1 cellular context compared by ENCODE assay signal in the genomic region with DNA sequence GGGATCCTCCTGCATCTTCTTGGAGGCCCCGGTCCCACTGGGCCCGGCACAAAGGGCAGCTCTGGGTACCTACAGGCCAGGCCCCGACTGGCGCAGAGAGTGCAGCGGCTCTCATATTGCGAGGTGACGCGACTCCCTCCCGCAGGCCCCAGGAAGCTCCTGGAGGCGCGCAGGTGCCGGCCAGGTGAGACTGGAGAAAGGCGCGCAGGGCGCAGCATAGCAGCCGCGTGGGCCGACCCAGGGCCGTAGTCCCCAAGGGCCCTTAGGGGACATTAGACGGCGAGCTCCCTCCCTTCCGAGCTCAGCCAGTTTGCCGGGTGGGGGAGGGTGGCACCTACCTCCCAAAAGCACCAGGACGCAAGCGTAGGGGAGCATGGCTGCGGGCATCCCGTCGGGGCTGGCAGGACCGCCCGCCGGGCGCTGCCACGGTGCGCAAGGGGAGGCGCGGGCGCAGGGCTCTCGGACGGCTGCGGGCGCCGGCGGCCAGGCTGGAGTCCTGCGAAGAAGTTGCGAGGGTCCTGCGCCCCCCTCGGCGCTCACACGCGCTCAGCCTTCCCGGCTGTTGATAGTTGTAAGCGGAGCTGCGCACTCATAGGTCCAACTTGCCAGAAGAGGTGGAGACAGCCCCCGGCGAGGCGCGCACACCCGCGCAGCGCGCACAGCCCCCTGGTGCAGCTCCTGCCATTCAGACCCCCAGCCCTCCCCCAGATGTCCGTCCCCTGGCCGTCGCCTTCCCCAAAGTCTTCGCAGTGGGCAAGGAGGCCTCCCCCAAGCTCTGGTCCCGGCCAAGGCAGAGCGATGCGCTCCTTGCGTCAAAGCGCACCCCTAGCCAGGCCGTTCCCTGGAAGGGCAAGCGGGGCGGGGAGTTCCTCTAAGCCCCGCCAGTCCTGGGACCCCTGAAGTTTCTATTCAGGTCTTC.
TF ChIP-seq lines count a peak whose summit lies in the region.

No MANE protein-coding gene starts in this region.

TF ChIP-seq in IMR-90, 13 proteins besides CTCF, POLR2A, EP300 and RAD21:
- TF ChIP-seq MAFK (IDR thresholded peaks at IDR 0.05; ENCODE audit: low read depth, low read length) (no peak), CEBPB (IDR thresholded peaks at IDR 0.05; ENCODE audit: low read depth, low read length) (no peak), RFX5 (IDR thresholded peaks at IDR 0.05; ENCODE audit: low read depth, low read length) (no peak), NFE2L2 (IDR thresholded peaks at IDR 0.05; ENCODE audit: low read depth, low read length) (no peak), SMC3 (IDR thresholded peaks at IDR 0.05; ENCODE audit: low read depth, low read length) (no peak)
